ENCODE assay signal across 22 cellular contexts in genomic region chr10:16770141-16770540, GRCh38. TPM values are rescaled to one million over a fixed set of nuclear protein-coding genes. Genes with fewer than 3 reads are reported as not detected.
DNase-seq lines count a peak whose midpoint lies in the region; ATAC-seq, FAIRE-seq and TF ChIP-seq lines count a peak whose summit lies in the region.
"Had no signal": no experiment of that assay in that cellular context is flagged by ENCODE, and none has a peak within 500 bp of the region (broad histone marks: within the 10 kb centered on the region; RNA-seq: fewer than 3 reads in every experiment).

No MANE protein-coding gene starts in this region.

- no peak overlapping the region for H2BK120ac ChIP-seq in IMR-90 (ENCODE audit: low read depth, low read length)

- H3K4me3 ChIP-seq in IMR-90 (ENCODE audit: insufficient read depth, low read depth, low read length) = no peak overlapping the region
- H3K4me3 ChIP-seq: GM23338, K562 had no signal

- WGBS in IMR-90 (ENCODE audit: extremely low coverage in 2 of 2, insufficient read length in 1 of 2), 2 experiments = 97% methylated on average over 7 of the region's 8 CpGs; no CpG with 5 or more reads in 1 of the 2 experiments

- no peak overlapping the region for H4K5ac ChIP-seq in IMR-90 (ENCODE audit: low read depth, low read length)

- TF ChIP-seq CTCF in IMR-90 (conservative IDR thresholded peaks at IDR 0.05; ENCODE audit: low read depth, low read length) = no peak

- dilution Hi-C loops in IMR-90 (cut with HindIII; ENCODE audit: low sequenced_read_pairs, unreplicated experiment) = no loop called here

- no peak overlapping the region for H2BK20ac ChIP-seq in IMR-90 (ENCODE audit: low read depth, low read length)

- H2AK9ac ChIP-seq in IMR-90 (replicated peaks; ENCODE audit: low read depth, low read length, poor library complexity) = peak overlapping the region; percentile 11

- no peak overlapping the region for H2AFZ ChIP-seq in IMR-90 (replicated peaks; ENCODE audit: low read length, poor library complexity)
- H2AFZ ChIP-seq: GM23338 had no signal

- DNase-seq in activated naive CD4-positive, alpha-beta T cell treated with anti-CD3 and anti-CD28 coated beads, Interleukin-2, amount 50 U/mL, for 72 hours (ENCODE audit: low spot score in 2 of 2) = no peak
- no peak for DNase-seq in activated naive CD4-positive, alpha-beta T cell treated with anti-CD3 and anti-CD28 coated beads, Interleukin-2, amount 50 U/mL, for 16 hours
- DNase-seq in IMR-90 (no peak), urothelium cell line (ENCODE audit: low spot score) (no peak), NCI-H526 treated with DMSO at 0.1 percent for 48 hours (lab: John Stamatoyannopoulos, UW) (no peak)
- no peak for DNase-seq in stimulated activated naive CD4-positive, alpha-beta T cell (lab: John Stamatoyannopoulos, UW)
- DNase-seq: ACHN; BE2C; Caco-2; CD4-positive, alpha-beta T cell; DMS79 treated with DMSO at 0.1 percent for 48 hours; HCEC 1CT had no signal

- no peaks in the 10 kb centered on the region for H3K27me3 ChIP-seq in IMR-90 (ENCODE audit: control insufficient read depth, insufficient read depth, low read length)
- H3K27me3 ChIP-seq: BE2C had no signal

- H3K36me3 Mint-ChIP-seq in activated naive CD4-positive, alpha-beta T cell treated with anti-CD3 and anti-CD28 coated beads, Interleukin-2, amount 50 U/mL, for 72 hours = no peaks in the 10 kb centered on the region
- H3K36me3 Mint-ChIP-seq in dendritic cell treated with granulocyte-macrophage colony-stimulating factor and Interleukin-4, amounts not matched to agents 40 ng/mL and 50 ng/mL, for 4 days (ENCODE audit: low read depth) = peaks cover 14% of the 10 kb centered on the region

- no peak overlapping the region for H3K27ac ChIP-seq in IMR-90 (ENCODE audit: insufficient read depth, low read length)
- H3K27ac ChIP-seq: HL-60 had no signal

- no peak overlapping the region for H3K9ac ChIP-seq in IMR-90 (ENCODE audit: low read depth, low read length)

- H3K18ac ChIP-seq in IMR-90 (ENCODE audit: low read depth, low read length) = no peak overlapping the region

- no peak overlapping the region for H2BK5ac ChIP-seq in IMR-90 (ENCODE audit: low read depth, low read length, poor library complexity, severe bottlenecking)

- peaks cover 25 to 51% of the 10 kb centered on the region in 2 experiments for H3K79me1 ChIP-seq in IMR-90 (ENCODE audit: low read depth in 1 of 2, low read length in 2 of 2)

- no peaks in the 10 kb centered on the region for H3K9me3 Mint-ChIP-seq in activated naive CD4-positive, alpha-beta T cell treated with anti-CD3 and anti-CD28 coated beads, Interleukin-2, amount 50 U/mL, for 72 hours
- H3K9me3 Mint-ChIP-seq in dendritic cell treated with granulocyte-macrophage colony-stimulating factor and Interleukin-4, amounts not matched to agents 40 ng/mL and 50 ng/mL, for 4 days = no peaks in the 10 kb centered on the region
- H3K9me3 Mint-ChIP-seq: CD4-positive, alpha-beta T cell; GM23338 had no signal

- H3K14ac ChIP-seq in IMR-90 (replicated peaks; ENCODE audit: low read depth, low read length) = no peak overlapping the region

- H3K4me2 ChIP-seq in IMR-90 (ENCODE audit: low read depth, low read length) = no peak overlapping the region
- H3K4me2 ChIP-seq: GM23338 had no signal

- no peak overlapping the region for H2AK5ac ChIP-seq in IMR-90 (ENCODE audit: low read depth, low read length)

- no peak overlapping the region for H3K4ac ChIP-seq in IMR-90 (ENCODE audit: low read depth, low read length)

- peaks cover 10% of the 10 kb centered on the region for H3K4me1 Mint-ChIP-seq in dendritic cell treated with granulocyte-macrophage colony-stimulating factor and Interleukin-4, amounts not matched to agents 40 ng/mL and 50 ng/mL, for 4 days (ENCODE audit: low read depth)

- BruUV-seq in IMR-90 (replicated peaks; lab: Mats Ljungman, UMichigan) = no TSS peak

- no peaks in the 10 kb centered on the region for H3K27me3 Mint-ChIP-seq in dendritic cell treated with granulocyte-macrophage colony-stimulating factor and Interleukin-4, amounts not matched to agents 40 ng/mL and 50 ng/mL, for 4 days
- H3K27me3 Mint-ChIP-seq: CD4-positive, alpha-beta T cell had no signal

- POLR2A ChIA-PET in IMR-90 (lab: Charles Lee; ENCODE audit: unreplicated experiment) = no interaction called here

- in situ Hi-C loops in IMR-90 (cut with MboI; ENCODE audit: low sequenced_read_pairs) = no loop called here

- no peaks in the 10 kb centered on the region for H3K4me1 ChIP-seq in IMR-90 (ENCODE audit: control insufficient read depth, insufficient read depth, low read length)
- H3K4me1 ChIP-seq: BE2C had no signal

- H4K20me1 ChIP-seq in IMR-90 (ENCODE audit: insufficient read depth, low read length) = peaks cover 14% of the 10 kb centered on the region

- peaks cover 10% of the 10 kb centered on the region; the same call in 1 of the 2 replicates for H3K9me1 ChIP-seq in IMR-90 (ENCODE audit: insufficient read depth, low read length)

- no peak overlapping the region for H4K91ac ChIP-seq in IMR-90 (ENCODE audit: insufficient read depth, low read depth, low read length)

- H3K4me3 Mint-ChIP-seq in dendritic cell treated with granulocyte-macrophage colony-stimulating factor and Interleukin-4, amounts not matched to agents 40 ng/mL and 50 ng/mL, for 4 days = no peak overlapping the region
- H3K4me3 Mint-ChIP-seq: CD4-positive, alpha-beta T cell; GM23338 had no signal

- CTCF ChIA-PET in IMR-90 (lab: Yijun Ruan, JAX) = no interaction called here

- ATAC-seq in activated naive CD4-positive, alpha-beta T cell treated with anti-CD3 and anti-CD28 coated beads, Interleukin-2, amount 50 U/mL, for 72 hours = no peak
- ATAC-seq in IMR-90 (ENCODE audit: low read depth) (no peak), GM21529 (IDR thresholded peaks at IDR 0.05; ENCODE audit: unreplicated experiment) (no peak)
- ATAC-seq: GM23338, K562 had no signal

- peak; percentile 30 for FAIRE-seq in urothelium cell line (lab: Jason Lieb, UNC)
- FAIRE-seq: A204.1, D721Med, GM12892, GM18507, H54, K562 had no signal

- H3K36me3 ChIP-seq in IMR-90 (ENCODE audit: control insufficient read depth, insufficient read depth, low read length) = no peaks in the 10 kb centered on the region
- H3K36me3 ChIP-seq: BE2C had no signal

- no peak for TF ChIP-seq RAD21 in IMR-90 (IDR thresholded peaks at IDR 0.05; ENCODE audit: low read length)

- H3K27ac Mint-ChIP-seq in activated naive CD4-positive, alpha-beta T cell treated with anti-CD3 and anti-CD28 coated beads, Interleukin-2, amount 50 U/mL, for 72 hours = peak overlapping the region; percentile 63 to 79
- peak overlapping the region; percentile 18 for H3K27ac Mint-ChIP-seq in dendritic cell treated with granulocyte-macrophage colony-stimulating factor and Interleukin-4, amounts not matched to agents 40 ng/mL and 50 ng/mL, for 4 days
- H3K27ac Mint-ChIP-seq: CD4-positive, alpha-beta T cell; GM23338 had no signal

- H2BK15ac ChIP-seq in IMR-90 (ENCODE audit: low read depth, low read length) = no peak overlapping the region

- H3K23ac ChIP-seq in IMR-90 (ENCODE audit: low read depth, low read length) = no peak overlapping the region

- intact Hi-C loops in IMR-90 (cut with micrococcal nuclease) = no loop called here
- intact Hi-C loops in dendritic cell treated with granulocyte-macrophage colony-stimulating factor and Interleukin-4, amounts not matched to agents 40 ng/mL and 50 ng/mL, for 4 days (cut with micrococcal nuclease) = no loop called here

- H4K8ac ChIP-seq in IMR-90 (ENCODE audit: low read depth in 2 of 2, low read length in 2 of 2) = no peak overlapping the region

- no peak overlapping the region for H3K56ac ChIP-seq in IMR-90 (ENCODE audit: extremely low read depth, insufficient read depth, low read length)

- no peak for TF ChIP-seq POLR2A in IMR-90 (IDR thresholded peaks at IDR 0.05; ENCODE audit: low read depth, low read length)

- H3K9me3 ChIP-seq in IMR-90 (ENCODE audit: control insufficient read depth, insufficient read depth, low read length) = no peaks in the 10 kb centered on the region
- H3K9me3 ChIP-seq: BE2C, Caco-2 had no signal

TF ChIP-seq in IMR-90, 13 proteins besides CTCF, POLR2A, EP300 and RAD21:
- TF ChIP-seq BHLHE40 (IDR thresholded peaks at IDR 0.05; ENCODE audit: low read depth, low read length) = no peak
- no peak for TF ChIP-seq RCOR1 (IDR thresholded peaks at IDR 0.05; ENCODE audit: insufficient replicate concordance, low read length)
- no peak for TF ChIP-seq MAZ (IDR thresholded peaks at IDR 0.05; ENCODE audit: borderline replicate concordance, low read depth, low read length)
- no peak for TF ChIP-seq CEBPB (IDR thresholded peaks at IDR 0.05; ENCODE audit: low read depth, low read length)
- no peak for TF ChIP-seq CHD1 (IDR thresholded peaks at IDR 0.05; ENCODE audit: low read depth, low read length)
- no peak for TF ChIP-seq SMC3 (IDR thresholded peaks at IDR 0.05; ENCODE audit: low read depth, low read length)
- TF ChIP-seq FOS (IDR thresholded peaks at IDR 0.05; ENCODE audit: low read depth, low read length) = no peak
- no peak for TF ChIP-seq RFX5 (IDR thresholded peaks at IDR 0.05; ENCODE audit: low read depth, low read length)
- no peak for TF ChIP-seq USF2 (IDR thresholded peaks at IDR 0.05; ENCODE audit: low read depth, low read length)

RNA-seq across cellular contexts. Expression of gene RSU1, which starts 47.1 kb away (rescaled TPM):
- 10 to 100 TPM; 50.9 to 52.0 TPM for total RNA-seq in activated naive CD4-positive, alpha-beta T cell treated with anti-CD3 and anti-CD28 coated beads, Interleukin-2, amount 50 U/mL, for 72 hours
- 104 and 134 TPM in 2 replicates for total RNA-seq in IMR-90 (2012; rRNA removed)
- 148 TPM in 2 replicates for polyA plus RNA-seq in IMR-90 (2012; rRNA removed)
- polyA plus RNA-seq in IMR-90 (2012; cell fraction: cytosol; rRNA removed) = 56.7 and 105 TPM in 2 replicates
- polyA plus RNA-seq in IMR-90 (2012; cell fraction: nucleus; rRNA removed; ENCODE audit: low replicate concordance) = 16.1 and 66.8 TPM in 2 replicates
